10 cellular contexts compared by ENCODE assay signal in the genomic region with DNA sequence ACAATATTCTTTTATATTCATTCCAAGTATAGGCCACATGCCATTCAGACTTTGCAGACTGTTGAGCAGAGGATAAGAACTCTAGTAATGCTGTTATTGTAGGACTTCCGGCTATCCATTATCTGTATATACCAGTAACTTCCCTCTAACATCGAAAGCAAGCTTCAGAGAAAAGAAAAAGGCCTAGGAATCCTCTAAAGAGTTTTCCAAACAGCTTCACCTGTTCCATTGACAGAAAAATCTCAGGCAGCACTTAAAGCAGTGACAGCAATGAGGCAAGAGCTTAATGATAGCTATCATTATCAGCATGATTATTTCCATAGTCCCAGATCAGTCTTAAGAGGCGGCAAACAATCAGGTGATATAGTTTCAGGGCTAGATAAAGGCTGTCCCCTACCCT. TPM values are rescaled to one million over a fixed set of nuclear protein-coding genes. Genes with fewer than 3 reads are reported as not detected.
A peak's percentile ranks its signal among the peaks of the same experiment; 100 is the strongest.
DNase-seq lines count a peak whose midpoint lies in the region; ATAC-seq and TF ChIP-seq lines count a peak whose summit lies in the region.
"Had no signal": no experiment of that assay in that cellular context is flagged by ENCODE, and none has a peak within 500 bp of the region (broad histone marks: within the 10 kb centered on the region; RNA-seq: fewer than 3 reads in every experiment).

No MANE protein-coding gene starts in this region.

- H3K4me1 ChIP-seq in gastrocnemius medialis: peaks cover 0 to 3% of the 10 kb centered on the region in 2 donors

- H3K27me3 Mint-ChIP-seq in endothelial cell (ENCODE audit: unreplicated experiment): peaks cover 14% of the 10 kb centered on the region

- peak overlapping the region; percentile 95 for H3K4me3 Mint-ChIP-seq in endothelial cell (ENCODE audit: unreplicated experiment)

- ATAC-seq in gastrocnemius medialis: no peak
- ATAC-seq in HG03139 (IDR thresholded peaks at IDR 0.05; ENCODE audit: unreplicated experiment): no peak
- no peak for ATAC-seq in esophagus mucosa
- ATAC-seq: activated naive CD8-positive, alpha-beta T cell treated with anti-CD3 and anti-CD28 coated beads, Interleukin-2, amount 50 U/mL, for 24 hours had no signal

- peak overlapping the region; percentile 80 to 92 (median 85) for H3K27ac ChIP-seq in gastrocnemius medialis

- H3K4me3 ChIP-seq in GM12875 (ENCODE audit: low read depth, low read length) (peak overlapping the region; percentile 97), gastrocnemius medialis (peak overlapping the region; percentile 1 to 67 (median 10))

- H3K9me3 Mint-ChIP-seq in endothelial cell (ENCODE audit: unreplicated experiment): peaks cover 3% of the 10 kb centered on the region
- H3K9me3 Mint-ChIP-seq: activated naive CD8-positive, alpha-beta T cell treated with anti-CD3 and anti-CD28 coated beads, Interleukin-2, amount 50 U/mL, for 24 hours had no signal

- in situ Hi-C loops in gastrocnemius medialis (cut with MboI; ENCODE audit: low sequenced_read_pairs in 4 of 4): no loop called here

- no peaks in the 10 kb centered on the region for H3K9me3 ChIP-seq in gastrocnemius medialis

- intact Hi-C loops in gastrocnemius medialis (cut with DNase I; ENCODE audit: low total_unique reads): loop anchor here (5.0 kb wide), 1 partner anchor 1359 kb away; no protein-coding TSS in a partner anchor

- no peaks in the 10 kb centered on the region for H3K36me3 ChIP-seq in gastrocnemius medialis

- peaks cover 0 to 11% (median 4%) of the 10 kb centered on the region in 3 donors for H3K27me3 ChIP-seq in gastrocnemius medialis

- DNase-seq in NOMO-1 treated with DMSO at 0.1 percent for 48 hours (lab: John Stamatoyannopoulos, UW; ENCODE audit: unreplicated experiment) (peak; percentile 40), endothelial cell (ENCODE audit: low spot score) (no peak), gastrocnemius medialis (no peak), cerebellar cortex (ENCODE audit: low spot score) (no peak)
- DNase-seq: activated naive CD8-positive, alpha-beta T cell treated with anti-CD3 and anti-CD28 coated beads, Interleukin-2, amount 50 U/mL, for 24 hours; NCI-H2081; small intestine had no signal

- H3K4me1 Mint-ChIP-seq in endothelial cell (ENCODE audit: unreplicated experiment): peaks cover 22% of the 10 kb centered on the region

- TF ChIP-seq CTCF in GM12875 (IDR thresholded peaks at IDR 0.05; ENCODE audit: borderline replicate concordance, insufficient read depth, low read depth, low read length) (no peak), endothelial cell (IDR thresholded peaks at IDR 0.05; ENCODE audit: unreplicated experiment) (no peak), gastrocnemius medialis (IDR thresholded peaks at IDR 0.05 in 4 of 5, conservative IDR thresholded peaks at IDR 0.05 in 1 of 5) (no peak)

- TF ChIP-seq POLR2A in gastrocnemius medialis (IDR thresholded peaks at IDR 0.05): no peak

- peak overlapping the region; percentile 58 for H3K27ac Mint-ChIP-seq in endothelial cell (ENCODE audit: unreplicated experiment)
- H3K27ac Mint-ChIP-seq: activated naive CD8-positive, alpha-beta T cell treated with anti-CD3 and anti-CD28 coated beads, Interleukin-2, amount 50 U/mL, for 24 hours had no signal

- H3K36me3 Mint-ChIP-seq in endothelial cell (ENCODE audit: low read depth, unreplicated experiment): peaks cover 9% of the 10 kb centered on the region

RNA-seq across cellular contexts. Expression of gene CPNE8, which starts 1.8 kb away (rescaled TPM):
- total RNA-seq in endothelial cell (ENCODE audit: unreplicated experiment) (10.8 TPM), gastrocnemius medialis (1 to 10 TPM; 3.8 to 7.0 (median 4.6) TPM), esophagus mucosa (11.2 TPM)
